15 cellular contexts compared by ENCODE assay signal in the genomic region with DNA sequence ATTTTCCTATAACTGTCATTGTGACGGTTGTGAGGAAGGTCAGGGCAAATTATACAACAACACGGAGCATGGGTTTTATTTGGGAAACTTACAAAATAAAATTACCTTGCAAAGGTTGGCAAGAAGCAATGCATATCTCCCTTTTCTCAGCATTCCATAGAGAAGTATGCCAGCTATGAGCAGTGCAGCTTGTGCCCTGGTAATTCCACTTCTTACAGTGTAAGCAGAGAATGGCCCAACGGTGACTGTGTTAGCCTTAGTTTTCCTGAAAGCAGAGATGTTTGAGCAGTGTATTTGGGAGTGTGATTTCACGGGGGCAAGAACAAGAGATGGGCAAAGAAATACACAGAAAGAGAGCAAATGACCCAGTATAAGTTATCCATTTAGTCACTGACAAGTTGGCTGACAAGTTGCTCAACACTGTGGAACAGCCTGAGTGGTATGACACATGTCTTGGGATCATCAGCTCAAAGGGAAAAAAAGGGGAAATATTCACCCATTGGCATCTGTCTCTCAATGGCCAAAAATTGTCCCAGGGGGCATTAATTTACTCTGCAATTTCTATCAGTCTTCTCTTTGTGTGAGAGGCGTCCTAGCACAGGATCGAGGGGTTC.
A peak's percentile ranks its signal among the peaks of the same experiment; 100 is the strongest.
DNase-seq lines count a peak whose midpoint lies in the region; ATAC-seq and TF ChIP-seq lines count a peak whose summit lies in the region.
"Had no signal": no experiment of that assay in that cellular context is flagged by ENCODE, and none has a peak within 500 bp of the region (broad histone marks: within the 10 kb centered on the region; RNA-seq: fewer than 3 reads in every experiment).

No MANE protein-coding gene starts in this region.

- intact Hi-C loops in left ventricle myocardium inferior (cut with micrococcal nuclease), result no loop called here
- intact Hi-C loops in PC-9 (cut with micrococcal nuclease; ENCODE audit: unreplicated experiment), result no loop called here

- H3K27me3 ChIP-seq in RWPE2 (ENCODE audit: insufficient read depth, poor library complexity, severe bottlenecking) (no peaks in the 10 kb centered on the region), neural progenitor cell (no peaks in the 10 kb centered on the region), left ventricle myocardium inferior (ENCODE audit: low read depth) (no peaks in the 10 kb centered on the region), PC-9 (ENCODE audit: insufficient read depth, low read depth) (no peaks in the 10 kb centered on the region)

- TF ChIP-seq CTCF in RWPE2 (IDR thresholded peaks at IDR 0.05; ENCODE audit: poor library complexity, severe bottlenecking) (no peak), chondrocyte (IDR thresholded peaks at IDR 0.05) (no peak), neural progenitor cell (IDR thresholded peaks at IDR 0.05) (no peak), left ventricle myocardium inferior (IDR thresholded peaks at IDR 0.05; ENCODE audit: borderline replicate concordance) (no peak), PC-9 (conservative IDR thresholded peaks at IDR 0.05) (no peak)

- POLR2A ChIA-PET in PC-9 (lab: Charles Lee; ENCODE audit: unreplicated experiment), result no interaction called here

- H3K36me3 Mint-ChIP-seq in chondrocyte (ENCODE audit: low read depth) (no peaks in the 10 kb centered on the region), neural progenitor cell (peaks cover 1% of the 10 kb centered on the region)
- no peaks in the 10 kb centered on the region for H3K36me3 Mint-ChIP-seq in effector memory CD8-positive, alpha-beta T cell (ENCODE audit: insufficient read depth)

- H3K9me2 ChIP-seq in PC-9 (ENCODE audit: insufficient read depth), result no peaks in the 10 kb centered on the region

- H3K36me3 ChIP-seq in RWPE2 (ENCODE audit: low read depth) (no peaks in the 10 kb centered on the region), neural progenitor cell (no peaks in the 10 kb centered on the region), left ventricle myocardium inferior (no peaks in the 10 kb centered on the region), PC-9 (ENCODE audit: low read depth) (no peaks in the 10 kb centered on the region)

- DNase-seq in RWPE2 (ENCODE audit: low spot score) (no peak), chondrocyte (ENCODE audit: low spot score) (no peak), neural progenitor cell (ENCODE audit: low spot score) (no peak), left ventricle myocardium inferior (no peak), PC-9 (no peak)
- no peak for DNase-seq in effector memory CD8-positive, alpha-beta T cell
- DNase-seq: COR-L47, GF-D8, MM.1S, NCI-H1105, NCI-H1694 treated with DMSO at 0.1 percent for 48 hours, NCI-H2107, NCI-H345 had no signal

- H3K27me3 Mint-ChIP-seq in chondrocyte (ENCODE audit: low read depth) (no peaks in the 10 kb centered on the region), neural progenitor cell (ENCODE audit: insufficient read depth, low read depth) (no peaks in the 10 kb centered on the region)
- peaks cover 0 to 14% of the 10 kb centered on the region in 2 donors for H3K27me3 Mint-ChIP-seq in effector memory CD8-positive, alpha-beta T cell

- no peak overlapping the region for H3K4me3 Mint-ChIP-seq in chondrocyte (ENCODE audit: unreplicated experiment)
- no peak overlapping the region for H3K4me3 Mint-ChIP-seq in neural progenitor cell
- H3K4me3 Mint-ChIP-seq in effector memory CD8-positive, alpha-beta T cell, result no peak overlapping the region

- H2AFZ ChIP-seq in neural progenitor cell (replicated peaks) (peak overlapping the region; percentile 50), PC-9 (no peak overlapping the region)

- H3K4me1 ChIP-seq in RWPE2 (ENCODE audit: insufficient read depth, poor library complexity, severe bottlenecking) (peaks cover 12% of the 10 kb centered on the region), neural progenitor cell (no peaks in the 10 kb centered on the region), left ventricle myocardium inferior (no peaks in the 10 kb centered on the region), PC-9 (replicated peaks; ENCODE audit: insufficient read depth) (peaks cover 40% of the 10 kb centered on the region)

- no peaks in the 10 kb centered on the region for H3K9me3 ChIP-seq in RWPE2 (ENCODE audit: severe bottlenecking)
- H3K9me3 ChIP-seq in neural progenitor cell (ENCODE audit: low read depth), result no peaks in the 10 kb centered on the region
- H3K9me3 ChIP-seq in left ventricle myocardium inferior (replicated peaks), result no peaks in the 10 kb centered on the region
- peaks cover 4% of the 10 kb centered on the region for H3K9me3 ChIP-seq in PC-9 (ENCODE audit: insufficient read depth, low read depth)

- 0 out of 3 replicates have a peak, but pooled peaks have one; percentile 44 for ATAC-seq in RWPE2 (ENCODE audit: low read depth)
- no peak for ATAC-seq in HG02798 (IDR thresholded peaks at IDR 0.05; ENCODE audit: poor library complexity, unreplicated experiment)
- ATAC-seq in effector memory CD8-positive, alpha-beta T cell (replicated peaks), result no peak

- no peaks in the 10 kb centered on the region for H4K20me1 ChIP-seq in neural progenitor cell (ENCODE audit: low read depth)
- no peaks in the 10 kb centered on the region for H4K20me1 ChIP-seq in PC-9 (ENCODE audit: insufficient read depth)

- H3K27ac ChIP-seq in RWPE2 (ENCODE audit: poor library complexity, severe bottlenecking) (no peak overlapping the region), neural progenitor cell (no peak overlapping the region), left ventricle myocardium inferior (replicated peaks) (no peak overlapping the region), PC-9 (no peak overlapping the region)
- H3K27ac ChIP-seq: KMS-11 had no signal

- no peak overlapping the region for H3K9ac ChIP-seq in neural progenitor cell
- H3K9ac ChIP-seq: KMS-11 had no signal

- H3K4me2 ChIP-seq in neural progenitor cell (no peak overlapping the region), PC-9 (no peak overlapping the region)
- H3K4me2 ChIP-seq: KMS-11 had no signal

- H3K27ac Mint-ChIP-seq in chondrocyte (ENCODE audit: unreplicated experiment) (peak overlapping the region; percentile 8), neural progenitor cell (no peak overlapping the region)
- H3K27ac Mint-ChIP-seq in effector memory CD8-positive, alpha-beta T cell, result no peak overlapping the region

- no peaks in the 10 kb centered on the region for H3F3A ChIP-seq in neural progenitor cell (ENCODE audit: low read depth)
- H3F3A ChIP-seq in PC-9 (ENCODE audit: insufficient read depth, low read depth), result peaks cover 3% of the 10 kb centered on the region; the same call in 1 of the 2 replicates

- H3K4me1 Mint-ChIP-seq in chondrocyte (ENCODE audit: low read depth) (peaks cover 48% of the 10 kb centered on the region), neural progenitor cell (peaks cover 4% of the 10 kb centered on the region)
- H3K4me1 Mint-ChIP-seq in effector memory CD8-positive, alpha-beta T cell (ENCODE audit: low read depth in 2 of 2), result no peaks in the 10 kb centered on the region

- H3K79me2 ChIP-seq in neural progenitor cell (ENCODE audit: low read depth) (no peaks in the 10 kb centered on the region), PC-9 (ENCODE audit: low read depth) (no peaks in the 10 kb centered on the region)

- H3K4me3 ChIP-seq in RWPE2 (ENCODE audit: severe bottlenecking) (no peak overlapping the region), neural progenitor cell (no peak overlapping the region), left ventricle myocardium inferior (no peak overlapping the region), PC-9 (no peak overlapping the region)

- no TSS peak for BruUV-seq in PC-9 (replicated peaks; lab: Mats Ljungman, UMichigan)

- H3K9me3 Mint-ChIP-seq in chondrocyte (ENCODE audit: low read depth) (peaks cover 4% of the 10 kb centered on the region), neural progenitor cell (peaks cover 2% of the 10 kb centered on the region)
- H3K9me3 Mint-ChIP-seq in effector memory CD8-positive, alpha-beta T cell, result no peaks in the 10 kb centered on the region

- CTCF ChIA-PET in PC-9 (lab: Charles Lee), result no interaction called here
